In the genomic region with DNA sequence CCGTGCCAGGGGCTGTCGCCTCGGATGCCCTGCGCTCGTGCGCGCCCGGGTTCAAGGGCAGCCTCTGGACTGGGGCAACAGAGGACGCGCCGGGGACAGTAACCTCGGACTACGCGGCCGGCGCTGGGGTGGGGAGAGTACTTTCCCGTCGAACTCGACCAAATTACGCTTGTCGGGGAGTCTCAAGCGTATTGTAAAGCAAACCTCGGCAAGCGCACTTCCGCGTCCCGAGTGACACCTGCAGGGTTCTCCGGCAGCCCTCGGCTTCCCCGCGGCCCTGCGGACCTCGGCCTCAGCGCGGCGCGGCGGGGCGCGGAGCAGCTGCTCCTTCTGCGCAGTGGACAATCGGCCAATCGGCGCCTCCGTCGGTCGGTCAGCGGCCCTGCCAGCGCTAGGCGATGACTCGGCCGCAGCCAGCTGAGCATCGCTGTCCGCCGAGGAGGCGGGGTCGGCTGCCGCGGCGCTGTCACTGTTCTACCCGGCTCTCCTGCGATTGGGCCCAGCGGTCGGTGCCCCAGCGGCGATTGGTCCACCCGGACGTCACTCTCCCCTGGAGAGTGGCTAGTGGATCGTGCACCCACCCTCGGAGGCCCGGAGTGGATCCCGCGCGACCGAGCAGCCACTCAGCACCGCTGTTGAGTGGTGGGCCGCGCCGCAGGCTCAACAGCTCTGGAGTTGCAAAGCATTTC, we compare ENCODE assay signal across 8 cellular contexts. TPM values are rescaled to one million over a fixed set of nuclear protein-coding genes. Genes with fewer than 3 reads are reported as not detected.
A peak's percentile ranks its signal among the peaks of the same experiment; 100 is the strongest.
DNase-seq lines count a peak whose midpoint lies in the region; ATAC-seq, FAIRE-seq and TF ChIP-seq lines count a peak whose summit lies in the region.

A gene with protein sequence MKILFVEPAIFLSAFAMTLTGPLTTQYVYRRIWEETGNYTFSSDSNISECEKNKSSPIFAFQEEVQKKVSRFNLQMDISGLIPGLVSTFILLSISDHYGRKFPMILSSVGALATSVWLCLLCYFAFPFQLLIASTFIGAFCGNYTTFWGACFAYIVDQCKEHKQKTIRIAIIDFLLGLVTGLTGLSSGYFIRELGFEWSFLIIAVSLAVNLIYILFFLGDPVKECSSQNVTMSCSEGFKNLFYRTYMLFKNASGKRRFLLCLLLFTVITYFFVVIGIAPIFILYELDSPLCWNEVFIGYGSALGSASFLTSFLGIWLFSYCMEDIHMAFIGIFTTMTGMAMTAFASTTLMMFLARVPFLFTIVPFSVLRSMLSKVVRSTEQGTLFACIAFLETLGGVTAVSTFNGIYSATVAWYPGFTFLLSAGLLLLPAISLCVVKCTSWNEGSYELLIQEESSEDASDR (minus strand): TSS at position 433 of the 689 bp plus-strand sequence. CDS start 972 bp downstream, outside the sequence.

- H3K27ac ChIP-seq in AG04450 (ENCODE audit: low read depth, low read length) (peak within 1 kb of the TSS; percentile 86), kidney (ENCODE audit: low read depth in 2 of 2, low read length in 2 of 2) (peak within 1 kb of the TSS; percentile 90 to 94)

- POLR2A ChIA-PET in AG04450 (lab: Yijun Ruan, JAX), result no interaction called here

- no peaks in the 10 kb centered on the region for H3K27me3 ChIP-seq in AG04450 (ENCODE audit: control insufficient read depth, insufficient read depth, low read length)

- H3K4me3 ChIP-seq in AG04450 (ENCODE audit: low read depth, low read length) (peak within 1 kb of the TSS; percentile 73), kidney (ENCODE audit: low read length in 2 of 2) (peak within 1 kb of the TSS; percentile 70 to 88)

- peaks cover 7 to 9% of the 10 kb centered on the region in 2 donors for H3K4me1 ChIP-seq in kidney (ENCODE audit: control insufficient read depth in 1 of 2, insufficient read depth in 1 of 2, low read depth in 1 of 2, low read length in 2 of 2)

- DNase-seq in AG04450 (ENCODE audit: low read depth, low spot score), result peak; percentile 96
- peak; percentile 25 to 80 for DNase-seq in NCI-H446 (lab: John Stamatoyannopoulos, UW)
- peak; percentile 94 for DNase-seq in activated CD4-positive, alpha-beta T cell treated with anti-CD3 and anti-CD28 coated beads for 1 hour
- DNase-seq in cerebellum (ENCODE audit: low spot score), result peak; percentile 97
- peak; percentile 99 for DNase-seq in kidney
- DNase-seq in stimulated activated CD4-positive, alpha-beta T cell treated with anti-CD3 and anti-CD28 coated beads, Interleukin-15, amount 100 ng/mL, for 48 hours (ENCODE audit: low read depth in 2 of 2), result peak; percentile 90 to 96

- H3K9ac ChIP-seq in kidney (ENCODE audit: low read length in 2 of 2), result peak within 1 kb of the TSS; percentile 83 to 95

- peak; percentile 92 for ATAC-seq in GM18870 (IDR thresholded peaks at IDR 0.05; ENCODE audit: unreplicated experiment)
- ATAC-seq in HG03108 (IDR thresholded peaks at IDR 0.05; ENCODE audit: unreplicated experiment), result peak; percentile 99

- TF ChIP-seq CTCF in AG04450 (IDR thresholded peaks at IDR 0.05; ENCODE audit: low read depth, low read length) (peak; percentile 21; the same call in 1 of the 2 replicates), kidney (IDR thresholded peaks at IDR 0.05; ENCODE audit: borderline replicate concordance, extremely low read depth, insufficient read depth) (no peak)

- CTCF ChIA-PET in AG04450 (lab: Charles Lee), result interaction anchor here (0.7 to 1.2 kb wide), 2 partner anchors 21 to 489 kb away, joined by 3 read pairs; no protein-coding TSS in a partner anchor

- no peak for FAIRE-seq in kidney (lab: Jason Lieb, UNC)

- H3K36me3 ChIP-seq in kidney (ENCODE audit: control insufficient read depth in 1 of 2, insufficient read depth in 2 of 2, low read length in 2 of 2), result no peaks in the 10 kb centered on the region

- no peaks in the 10 kb centered on the region; the same call in 1 of the 2 replicates for H3K9me3 ChIP-seq in AG04450 (ENCODE audit: control insufficient read depth, insufficient read depth, low read length)
- no peaks in the 10 kb centered on the region for H3K9me3 ChIP-seq in kidney (ENCODE audit: control insufficient read depth in 1 of 2, low read length in 2 of 2)

- intact Hi-C loops in kidney (cut with DNase I), result no loop called here

RNA-seq across cellular contexts. Expression of the gene that starts here (rescaled TPM):
- 3.9 and 5.2 TPM in 2 replicates for polyA plus RNA-seq in AG04450 (2011; rRNA removed)
- polyA minus RNA-seq in AG04450 (2011; rRNA and poly(A)+ RNA removed), result 1.6 and 2.3 TPM in 2 replicates
- 4.4 TPM for total RNA-seq in cerebellum
- total RNA-seq in kidney, result 16.7 TPM
- polyA plus RNA-seq in kidney (ENCODE audit: insufficient read depth, low read depth, low replicate concordance), result 30.0 TPM

Comparison
In these comparisons a context has a peak if more than half of its experiments do, and no peak if none do; other contexts are left out.
1. Peak in every context shown above with its lines: DNase-seq, ATAC-seq, H3K4me3 ChIP-seq and H3K27ac ChIP-seq.